Comparison of ENCODE assay signal across 20 cellular contexts in the genomic region with DNA sequence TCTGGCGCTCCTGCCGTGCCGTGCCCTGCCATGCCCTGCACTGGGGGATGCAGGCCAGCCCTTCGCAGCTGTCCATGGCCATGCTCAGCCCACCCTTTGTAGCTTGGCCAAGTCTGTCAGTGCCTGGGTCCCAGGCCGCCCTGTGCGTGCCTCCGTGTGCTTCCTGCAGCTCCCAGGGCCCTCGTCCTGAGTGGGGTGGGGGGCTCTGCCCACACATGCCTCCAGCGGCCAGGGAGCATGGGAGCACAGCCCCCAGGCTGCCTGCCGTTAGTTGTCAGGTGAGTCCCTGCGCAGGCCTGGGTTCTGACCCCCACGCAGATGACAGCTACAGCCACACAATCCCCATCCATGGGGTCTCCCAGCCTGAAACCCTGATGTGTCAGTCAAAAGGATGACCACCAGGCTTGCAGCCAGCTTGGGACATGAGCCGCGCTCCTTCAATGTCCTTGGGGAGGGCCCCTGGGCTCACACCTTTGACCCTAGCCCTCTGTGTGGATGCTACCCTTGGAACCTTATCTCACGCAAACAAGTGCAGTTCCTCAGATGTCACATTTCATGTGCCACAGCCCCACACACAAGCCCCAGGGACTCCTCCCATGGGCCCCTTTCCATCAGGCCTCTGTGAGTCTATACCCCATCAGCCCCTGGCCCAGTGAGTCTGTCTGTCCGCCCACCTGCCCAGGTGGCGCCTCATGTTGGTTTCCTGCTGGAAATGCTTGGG. TPM values are rescaled to one million over a fixed set of nuclear protein-coding genes. Genes with fewer than 3 reads are reported as not detected.
A peak's percentile ranks its signal among the peaks of the same experiment; 100 is the strongest.
DNase-seq lines count a peak whose midpoint lies in the region; ATAC-seq and TF ChIP-seq lines count a peak whose summit lies in the region.
"Had no signal": no experiment of that assay in that cellular context is flagged by ENCODE, and none has a peak within 500 bp of the region (broad histone marks: within the 10 kb centered on the region; RNA-seq: fewer than 3 reads in every experiment).

No MANE protein-coding gene starts in this region.

- peaks cover 30% of the 10 kb centered on the region for H3K79me2 ChIP-seq in osteoblast (ENCODE audit: insufficient read depth, low read length)

- no peak overlapping the region for H3K4me2 ChIP-seq in osteoblast (ENCODE audit: insufficient read depth, low read length)
- H3K4me2 ChIP-seq: PC-9 had no signal

- peaks cover 39% of the 10 kb centered on the region for H3K36me3 Mint-ChIP-seq in T-helper 1 cell treated with Interleukin-12 subunit alpha and Interleukin-12 subunit beta and Interleukin-4 antibody, amounts not matched to agents 30 μg/mL and 1 μg/mL, for 36 hours (ENCODE audit: low read depth)
- H3K36me3 Mint-ChIP-seq in chondrocyte (ENCODE audit: low read depth) (peaks cover 24% of the 10 kb centered on the region), endothelial cell (ENCODE audit: low read depth, unreplicated experiment) (peaks cover 29% of the 10 kb centered on the region)

- intact Hi-C loops in upper lobe of right lung (cut with DNase I): no loop called here

- TF ChIP-seq CTCF in chondrocyte (IDR thresholded peaks at IDR 0.05) (no peak), osteoblast (IDR thresholded peaks at IDR 0.05; ENCODE audit: extremely low read depth, low read depth, low read length) (no peak), endothelial cell (IDR thresholded peaks at IDR 0.05; ENCODE audit: unreplicated experiment) (no peak), upper lobe of right lung (IDR thresholded peaks at IDR 0.05) (no peak), brain microvascular endothelial cell (IDR thresholded peaks at IDR 0.05; ENCODE audit: low read depth, low read length, missing control alignments) (no peak)

- no peaks in the 10 kb centered on the region for H3K27me3 Mint-ChIP-seq in T-helper 1 cell treated with Interleukin-12 subunit alpha and Interleukin-12 subunit beta and Interleukin-4 antibody, amounts not matched to agents 30 μg/mL and 1 μg/mL, for 36 hours (ENCODE audit: low read depth)
- H3K27me3 Mint-ChIP-seq in chondrocyte (ENCODE audit: low read depth) (no peaks in the 10 kb centered on the region), endothelial cell (ENCODE audit: unreplicated experiment) (peaks cover 7% of the 10 kb centered on the region)

- H3K36me3 ChIP-seq in HUES6 (ENCODE audit: control insufficient read depth, insufficient read depth, low read length) (peaks cover 62% of the 10 kb centered on the region), osteoblast (ENCODE audit: insufficient read depth, low read length) (peaks cover 57% of the 10 kb centered on the region), upper lobe of right lung (peaks cover 90% of the 10 kb centered on the region), brain microvascular endothelial cell (replicated peaks) (peaks cover 53% of the 10 kb centered on the region)

- H3K4me1 Mint-ChIP-seq in T-helper 1 cell treated with Interleukin-12 subunit alpha and Interleukin-12 subunit beta and Interleukin-4 antibody, amounts not matched to agents 30 μg/mL and 1 μg/mL, for 36 hours (ENCODE audit: low read depth): peaks cover 40% of the 10 kb centered on the region
- H3K4me1 Mint-ChIP-seq in chondrocyte (ENCODE audit: low read depth): peaks cover 36% of the 10 kb centered on the region
- peaks cover 7% of the 10 kb centered on the region for H3K4me1 Mint-ChIP-seq in endothelial cell (ENCODE audit: unreplicated experiment)

- no peak overlapping the region for H3K9ac ChIP-seq in HUES6 (ENCODE audit: low read length)
- H3K9ac ChIP-seq: parathyroid adenoma had no signal

- H3K4me1 ChIP-seq in HUES6 (ENCODE audit: control insufficient read depth, insufficient read depth, low read length) (no peaks in the 10 kb centered on the region), osteoblast (ENCODE audit: insufficient read depth, low read length) (peaks cover 36% of the 10 kb centered on the region), upper lobe of right lung (peaks cover 10% of the 10 kb centered on the region)
- H3K4me1 ChIP-seq: parathyroid adenoma, thyroid gland had no signal

- H3K4me3 ChIP-seq in HUES6 (ENCODE audit: low read depth, low read length): no peak overlapping the region
- no peak overlapping the region for H3K4me3 ChIP-seq in osteoblast (ENCODE audit: insufficient read depth, low read length)
- no peak overlapping the region for H3K4me3 ChIP-seq in upper lobe of right lung
- H3K4me3 ChIP-seq in brain microvascular endothelial cell (ENCODE audit: low read depth, low read length): no peak overlapping the region
- H3K4me3 ChIP-seq: PC-9, thyroid gland had no signal

- peaks cover 12% of the 10 kb centered on the region for H4K20me1 ChIP-seq in osteoblast (ENCODE audit: insufficient read depth, low read length)

- H3K27me3 ChIP-seq in HUES6 (ENCODE audit: control insufficient read depth, insufficient read depth, low read length) (no peaks in the 10 kb centered on the region), osteoblast (ENCODE audit: insufficient read depth, low read length) (no peaks in the 10 kb centered on the region), upper lobe of right lung (no peaks in the 10 kb centered on the region), brain microvascular endothelial cell (replicated peaks) (no peaks in the 10 kb centered on the region)
- H3K27me3 ChIP-seq: thyroid gland had no signal

- H3K27ac ChIP-seq in HUES6 (ENCODE audit: low read depth, low read length) (peak overlapping the region; percentile 62; the same call in 1 of the 2 replicates), osteoblast (ENCODE audit: low read depth, low read length) (peak overlapping the region; percentile 53), upper lobe of right lung (no peak overlapping the region), brain microvascular endothelial cell (no peak overlapping the region)
- H3K27ac ChIP-seq: 22Rv1, parathyroid adenoma, PC-9, thyroid gland, VCaP had no signal

- peaks cover 6% of the 10 kb centered on the region for H3K9me3 Mint-ChIP-seq in T-helper 1 cell treated with Interleukin-12 subunit alpha and Interleukin-12 subunit beta and Interleukin-4 antibody, amounts not matched to agents 30 μg/mL and 1 μg/mL, for 36 hours
- H3K9me3 Mint-ChIP-seq in chondrocyte (ENCODE audit: low read depth): peaks cover 3% of the 10 kb centered on the region
- no peaks in the 10 kb centered on the region for H3K9me3 Mint-ChIP-seq in endothelial cell (ENCODE audit: unreplicated experiment)

- ATAC-seq in upper lobe of right lung: no peak

- H3K4me3 Mint-ChIP-seq in T-helper 1 cell treated with Interleukin-12 subunit alpha and Interleukin-12 subunit beta and Interleukin-4 antibody, amounts not matched to agents 30 μg/mL and 1 μg/mL, for 36 hours: no peak overlapping the region
- H3K4me3 Mint-ChIP-seq in chondrocyte (ENCODE audit: unreplicated experiment) (no peak overlapping the region), endothelial cell (ENCODE audit: unreplicated experiment) (no peak overlapping the region)

- DNase-seq in T-helper 1 cell: no peak
- DNase-seq in chondrocyte (ENCODE audit: low spot score): no peak
- DNase-seq in osteoblast (ENCODE audit: insufficient read length, low spot score, missing footprints): peak; percentile 59
- DNase-seq in endothelial cell (ENCODE audit: low spot score): no peak
- no peak for DNase-seq in upper lobe of right lung
- DNase-seq in brain microvascular endothelial cell: no peak
- DNase-seq: activated gamma-delta T cell; aorta; GDM1; H7; Kasumi-1; NCI-H526 treated with DMSO at 0.1 percent for 48 hours; PC-9; stimulated activated CD4-positive, alpha-beta T cell treated with anti-CD3 and anti-CD28 coated beads, Interleukin-4, amount 100 ng/mL, for 4 hours; thyroid gland had no signal

- H3K9me3 ChIP-seq in HUES6 (ENCODE audit: control insufficient read depth, insufficient read depth, low read depth, low read length): no peaks in the 10 kb centered on the region
- H3K9me3 ChIP-seq in osteoblast (ENCODE audit: low read depth, low read length): no peaks in the 10 kb centered on the region
- no peaks in the 10 kb centered on the region for H3K9me3 ChIP-seq in upper lobe of right lung
- H3K9me3 ChIP-seq: thyroid gland had no signal

- in situ Hi-C loops in brain microvascular endothelial cell (cut with HindIII; ENCODE audit: low pct_ligation_motif_present, low sequenced_read_pairs): no loop called here

- peak overlapping the region; percentile 41 for H3K27ac Mint-ChIP-seq in T-helper 1 cell treated with Interleukin-12 subunit alpha and Interleukin-12 subunit beta and Interleukin-4 antibody, amounts not matched to agents 30 μg/mL and 1 μg/mL, for 36 hours
- H3K27ac Mint-ChIP-seq in chondrocyte (ENCODE audit: unreplicated experiment) (peak overlapping the region; percentile 12), endothelial cell (ENCODE audit: unreplicated experiment) (no peak overlapping the region)

- no peak overlapping the region for H2AFZ ChIP-seq in osteoblast (ENCODE audit: low read length)
- H2AFZ ChIP-seq: parathyroid adenoma, PC-9 had no signal

RNA-seq across cellular contexts. Expression of a gene that starts 24.5 kb away (rescaled TPM):
- total RNA-seq in chondrocyte (29.1 to 33.7 TPM (median 31.5 TPM) in 3 replicates), osteoblast (39.2 and 43.1 TPM in 2 replicates), endothelial cell (ENCODE audit: unreplicated experiment) (22.1 TPM), upper lobe of right lung (25.3 TPM)

RNA-seq across cellular contexts. Expression of a gene that starts 36.7 kb away (rescaled TPM):
- total RNA-seq in chondrocyte (0.30 to 0.34 TPM in 2 of 3 replicates, not detected in the other), osteoblast (under 0.01 and 0.29 TPM in 2 replicates), endothelial cell (ENCODE audit: unreplicated experiment) (not detected), upper lobe of right lung (7.4 TPM)

RNA-seq across cellular contexts. Expression of a gene that starts 59.8 kb away (rescaled TPM):
- 59.9 to 62.0 TPM (median 61.8 TPM) in 3 replicates for total RNA-seq in chondrocyte
- 33.7 and 41.0 TPM in 2 replicates for total RNA-seq in osteoblast
- total RNA-seq in endothelial cell (ENCODE audit: unreplicated experiment): 63.2 TPM
- 25.5 TPM for total RNA-seq in upper lobe of right lung

Comparison
In these comparisons a context has a peak if more than half of its experiments do, and no peak if none do; other contexts are left out.
1. H3K27ac ChIP-seq: peak in HUES6 (single experiment) and osteoblast (single experiment); none in upper lobe of right lung (single experiment) and brain microvascular endothelial cell (single experiment).